ENCODE assay signal across 2 cellular contexts in the genomic region with DNA sequence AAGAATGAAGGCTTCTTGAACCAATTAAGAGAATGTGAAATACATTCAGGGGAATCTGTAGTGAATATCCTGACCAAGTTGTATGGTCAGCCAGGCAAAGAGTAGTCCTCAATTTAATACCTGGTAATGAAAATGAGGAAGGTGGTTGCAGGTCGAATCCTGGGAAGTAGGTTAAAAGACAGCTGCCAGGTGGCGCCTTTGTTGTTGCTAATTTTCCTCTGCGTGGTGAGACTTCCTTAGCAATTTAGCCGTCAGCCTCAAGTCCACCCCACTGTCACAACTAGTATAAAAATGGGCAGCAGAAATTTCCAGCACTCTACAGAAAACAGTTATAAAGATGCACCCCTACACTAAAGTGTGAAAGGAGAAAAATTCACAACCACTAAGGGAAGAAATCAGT.
TF ChIP-seq lines count a peak whose summit lies in the region.

No MANE protein-coding gene starts in this region.

TF ChIP-seq in SK-N-SH, 30 proteins besides CTCF, POLR2A, EP300 and RAD21 (continued from another document):
- TF ChIP-seq, protein P1, sequence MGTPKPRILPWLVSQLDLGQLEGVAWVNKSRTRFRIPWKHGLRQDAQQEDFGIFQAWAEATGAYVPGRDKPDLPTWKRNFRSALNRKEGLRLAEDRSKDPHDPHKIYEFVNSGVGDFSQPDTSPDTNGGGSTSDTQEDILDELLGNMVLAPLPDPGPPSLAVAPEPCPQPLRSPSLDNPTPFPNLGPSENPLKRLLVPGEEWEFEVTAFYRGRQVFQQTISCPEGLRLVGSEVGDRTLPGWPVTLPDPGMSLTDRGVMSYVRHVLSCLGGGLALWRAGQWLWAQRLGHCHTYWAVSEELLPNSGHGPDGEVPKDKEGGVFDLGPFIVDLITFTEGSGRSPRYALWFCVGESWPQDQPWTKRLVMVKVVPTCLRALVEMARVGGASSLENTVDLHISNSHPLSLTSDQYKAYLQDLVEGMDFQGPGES (IDR thresholded peaks at IDR 0.05; ENCODE audit: low read depth, low read length) = no peak

TF ChIP-seq in SK-N-SH treated with all-trans-retinoic acid at 6 μM for 48 hours, 23 proteins besides CTCF, POLR2A, EP300 and RAD21 (continued from another document):
- TF ChIP-seq, protein P2, sequence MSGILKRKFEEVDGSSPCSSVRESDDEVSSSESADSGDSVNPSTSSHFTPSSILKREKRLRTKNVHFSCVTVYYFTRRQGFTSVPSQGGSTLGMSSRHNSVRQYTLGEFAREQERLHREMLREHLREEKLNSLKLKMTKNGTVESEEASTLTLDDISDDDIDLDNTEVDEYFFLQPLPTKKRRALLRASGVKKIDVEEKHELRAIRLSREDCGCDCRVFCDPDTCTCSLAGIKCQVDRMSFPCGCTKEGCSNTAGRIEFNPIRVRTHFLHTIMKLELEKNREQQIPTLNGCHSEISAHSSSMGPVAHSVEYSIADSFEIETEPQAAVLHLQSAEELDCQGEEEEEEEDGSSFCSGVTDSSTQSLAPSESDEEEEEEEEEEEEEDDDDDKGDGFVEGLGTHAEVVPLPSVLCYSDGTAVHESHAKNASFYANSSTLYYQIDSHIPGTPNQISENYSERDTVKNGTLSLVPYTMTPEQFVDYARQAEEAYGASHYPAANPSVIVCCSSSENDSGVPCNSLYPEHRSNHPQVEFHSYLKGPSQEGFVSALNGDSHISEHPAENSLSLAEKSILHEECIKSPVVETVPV (CRISPR knock-in tag; IDR thresholded peaks at IDR 0.05) = no peak
